ENCODE assay signal across 30 cellular contexts in the genomic region with DNA sequence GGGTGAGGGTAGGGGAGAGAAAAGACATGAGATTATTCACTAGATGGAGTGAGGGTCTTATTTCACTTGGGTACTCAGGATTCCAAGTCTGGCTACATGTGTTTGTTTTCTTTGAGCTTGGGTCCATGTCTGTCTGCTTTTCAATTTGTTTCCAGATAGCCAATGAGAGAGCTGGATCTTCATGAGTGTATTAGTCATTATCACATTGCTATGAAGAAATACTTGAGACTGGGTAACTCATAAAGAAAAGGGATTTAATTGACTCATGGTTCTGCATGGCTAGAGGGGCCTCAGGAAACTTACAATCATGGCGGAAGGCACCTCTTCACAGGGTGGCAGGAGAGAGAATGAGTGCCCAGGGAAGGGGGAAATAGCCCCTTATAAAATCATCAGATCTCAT.
DNase-seq lines count a peak whose midpoint lies in the region; ATAC-seq, FAIRE-seq and TF ChIP-seq lines count a peak whose summit lies in the region.
"Had no signal": no experiment of that assay in that cellular context is flagged by ENCODE, and none has a peak within 500 bp of the region (broad histone marks: within the 10 kb centered on the region; RNA-seq: fewer than 3 reads in every experiment).

No MANE protein-coding gene starts in this region.

- TF ChIP-seq RAD21 in K562 (CRISPR knock-in tag; conservative IDR thresholded peaks at IDR 0.05 in 1 of 2, IDR thresholded peaks at IDR 0.05 in 1 of 2), result no peak

- no peak overlapping the region for H3K4me3 Mint-ChIP-seq in MCF 10A (ENCODE audit: unreplicated experiment)
- no peak overlapping the region for H3K4me3 Mint-ChIP-seq in activated T-helper 1 cell treated with anti-CD3 and anti-CD28 coated beads, Interleukin-12 subunit alpha, Interleukin-12 subunit beta, Interleukin-2, Interleukin-4 antibody, amounts not matched to agents 30 ng/mL and 10 ng/mL and 1 ng/mL, durations not matched to agents 14 hours and 24 hours and 36 hours
- H3K4me3 Mint-ChIP-seq: activated CD8-positive, alpha-beta T cell treated with anti-CD3 and anti-CD28 coated beads, Interleukin-2, amount 10 ng/mL, durations not matched to agents 7 days and 5 days; activated naive CD8-positive, alpha-beta T cell; CD14-positive monocyte; effector memory CD8-positive, alpha-beta T cell; neural progenitor cell had no signal

- 100% methylated on average over 1 of the region's 1 CpG for WGBS in K562 (ENCODE audit: insufficient coverage, low coverage, missing lambda C conversion rate)

- TF ChIP-seq POLR2A in breast epithelium (IDR thresholded peaks at IDR 0.05) (no peak), K562 (conservative IDR thresholded peaks at IDR 0.05) (no peak)

- H3K9ac ChIP-seq in K562 (ENCODE audit: insufficient read depth in 1 of 2, low read depth in 2 of 2, low read length in 2 of 2), result no peak overlapping the region
- H3K9ac ChIP-seq: neural progenitor cell had no signal

- no peaks in the 10 kb centered on the region for H3K9me1 ChIP-seq in K562 (ENCODE audit: control insufficient read depth, insufficient read depth, low read length)

- H3K4me1 ChIP-seq in breast epithelium, result no peaks in the 10 kb centered on the region
- peaks cover 0 to 6% of the 10 kb centered on the region in 2 experiments; a peak in 2 of 5 replicates for H3K4me1 ChIP-seq in K562 (replicated peaks in 1 of 2; ENCODE audit: control insufficient read depth in 2 of 2, insufficient read depth in 2 of 2, low read length in 2 of 2)
- H3K4me1 ChIP-seq: left ventricle myocardium inferior, neural progenitor cell, upper lobe of left lung had no signal

- peak; percentile 30 for DNase-seq in MCF 10A (ENCODE audit: unreplicated experiment)
- DNase-seq in breast epithelium (ENCODE audit: low spot score in 2 of 2), result no peak
- no peak for DNase-seq in K562 (ENCODE audit: extremely low read depth in 1 of 4, low spot score in 3 of 4)
- peak; percentile 39 for DNase-seq in fibroblast of pulmonary artery (ENCODE audit: low read depth)
- DNase-seq in activated T-helper 1 cell treated with anti-CD3 and anti-CD28 coated beads, Interleukin-12 subunit alpha, Interleukin-12 subunit beta, Interleukin-2, Interleukin-4 antibody, amounts not matched to agents 30 ng/mL and 10 ng/mL and 1 ng/mL, durations not matched to agents 14 hours and 24 hours and 36 hours (ENCODE audit: low spot score), result no peak
- DNase-seq in islet precursor cell, result no peak
- DNase-seq in activated naive CD4-positive, alpha-beta T cell (lab: John Stamatoyannopoulos, UW), result no peak
- DNase-seq in SIG-M5 treated with dmso at 0.1 percent for 504 hours (lab: John Stamatoyannopoulos, UW; ENCODE audit: unreplicated experiment), result no peak
- DNase-seq: 8988T; activated CD4-positive, alpha-beta T cell treated with anti-CD3 and anti-CD28 coated beads for 4 hours; activated CD8-positive, alpha-beta T cell treated with anti-CD3 and anti-CD28 coated beads, Interleukin-2, amount 10 ng/mL, durations not matched to agents 7 days and 5 days; aorta; Calu3; effector memory CD8-positive, alpha-beta T cell; hypothalamus; left ventricle myocardium inferior; MG63; NCI-H2029; NCI-H2227 treated with DMSO at 0.1 percent for 48 hours; NCI-H526 treated with DMSO at 0.1 percent for 48 hours; pancreas; PC-9; Right ventricle myocardium superior; stimulated activated naive CD4-positive, alpha-beta T cell; T-helper 2 cell; upper lobe of left lung had no signal

- TF ChIP-seq CTCF in MCF 10A (IDR thresholded peaks at IDR 0.05; ENCODE audit: unreplicated experiment), result no peak
- TF ChIP-seq CTCF in breast epithelium (IDR thresholded peaks at IDR 0.05), result no peak
- TF ChIP-seq CTCF in K562 (IDR thresholded peaks at IDR 0.05 in 2 of 3, conservative IDR thresholded peaks at IDR 0.05 in 1 of 3; ENCODE audit: insufficient read depth in 2 of 3, low read depth in 1 of 3, low read length in 3 of 3), result no peak
- TF ChIP-seq CTCF in fibroblast of pulmonary artery (IDR thresholded peaks at IDR 0.05; ENCODE audit: low read length, missing control alignments), result no peak

- CTCF ChIA-PET in MCF 10A (lab: Yijun Ruan, JAX) (interaction anchor here (0.9 kb wide), 1 partner anchor 896 kb away, joined by 3 read pairs; no protein-coding TSS in a partner anchor), K562 (lab: Yijun Ruan, JAX; ENCODE audit: low intra/inter-chr PET ratio) (interaction anchor here (0.6 to 1.3 kb wide), 2 partner anchors 71 to 338 kb away, joined by 4 read pairs; no protein-coding TSS in a partner anchor)

- no peak overlapping the region for H3K27ac Mint-ChIP-seq in MCF 10A (ENCODE audit: low read depth, unreplicated experiment)
- H3K27ac Mint-ChIP-seq in activated T-helper 1 cell treated with anti-CD3 and anti-CD28 coated beads, Interleukin-12 subunit alpha, Interleukin-12 subunit beta, Interleukin-2, Interleukin-4 antibody, amounts not matched to agents 30 ng/mL and 10 ng/mL and 1 ng/mL, durations not matched to agents 14 hours and 24 hours and 36 hours, result no peak overlapping the region
- H3K27ac Mint-ChIP-seq: activated CD8-positive, alpha-beta T cell treated with anti-CD3 and anti-CD28 coated beads, Interleukin-2, amount 10 ng/mL, durations not matched to agents 7 days and 5 days; activated naive CD8-positive, alpha-beta T cell; effector memory CD8-positive, alpha-beta T cell; neural progenitor cell had no signal

- H3K4me3 ChIP-seq in breast epithelium (no peak overlapping the region), K562 (no peak overlapping the region), fibroblast of pulmonary artery (replicated peaks; ENCODE audit: low read depth, low read length) (no peak overlapping the region)
- H3K4me3 ChIP-seq: left ventricle myocardium inferior, MG63, neural progenitor cell, pancreas, PC-9, smooth muscle cell, upper lobe of left lung had no signal

- POLR2A ChIA-PET in MCF 10A (lab: Yijun Ruan, JAX) (no interaction called here), K562 (lab: Yijun Ruan, JAX) (interaction anchor here (0.6 to 1.2 kb wide), 4 partner anchors 94 to 559 kb away, joined by 3 read pairs; no protein-coding TSS in a partner anchor)

- no peak overlapping the region for H2AFZ ChIP-seq in K562 (ENCODE audit: low read depth, low read length)
- H2AFZ ChIP-seq: neural progenitor cell, PC-9 had no signal

- no peak overlapping the region for H3K4me2 ChIP-seq in K562 (ENCODE audit: insufficient read depth, low read length)
- H3K4me2 ChIP-seq: neural progenitor cell, PC-9, smooth muscle cell had no signal

- H3K9me3 ChIP-seq in breast epithelium (no peaks in the 10 kb centered on the region), K562 (replicated peaks; ENCODE audit: control insufficient read depth, insufficient read depth, low read depth, low read length) (no peaks in the 10 kb centered on the region)
- H3K9me3 ChIP-seq: left ventricle myocardium inferior, pancreas, upper lobe of left lung had no signal

- in situ Hi-C loops in K562 (cut with MboI), result loop anchor here (10.0 kb wide), 1 partner anchor 336 kb away; the partner anchor contains the start of gene PAPPA

- BruUV-seq in MCF 10A (replicated peaks; lab: Mats Ljungman, UMichigan), result no TSS peak
- BruUV-seq in K562 (replicated peaks; lab: Mats Ljungman, UMichigan), result no TSS peak

- no peaks in the 10 kb centered on the region for H3K27me3 Mint-ChIP-seq in MCF 10A (ENCODE audit: insufficient read depth, unreplicated experiment)
- no peaks in the 10 kb centered on the region for H3K27me3 Mint-ChIP-seq in activated T-helper 1 cell treated with anti-CD3 and anti-CD28 coated beads, Interleukin-12 subunit alpha, Interleukin-12 subunit beta, Interleukin-2, Interleukin-4 antibody, amounts not matched to agents 30 ng/mL and 10 ng/mL and 1 ng/mL, durations not matched to agents 14 hours and 24 hours and 36 hours (ENCODE audit: insufficient read depth)
- H3K27me3 Mint-ChIP-seq: activated naive CD8-positive, alpha-beta T cell; effector memory CD8-positive, alpha-beta T cell had no signal

- no peak for TF ChIP-seq EP300 in K562 (IDR thresholded peaks at IDR 0.05; ENCODE audit: low read length)

- no peaks in the 10 kb centered on the region for H3K36me3 Mint-ChIP-seq in MCF 10A (ENCODE audit: insufficient read depth, unreplicated experiment)
- H3K36me3 Mint-ChIP-seq in activated T-helper 1 cell treated with anti-CD3 and anti-CD28 coated beads, Interleukin-12 subunit alpha, Interleukin-12 subunit beta, Interleukin-2, Interleukin-4 antibody, amounts not matched to agents 30 ng/mL and 10 ng/mL and 1 ng/mL, durations not matched to agents 14 hours and 24 hours and 36 hours (ENCODE audit: low read depth), result no peaks in the 10 kb centered on the region
- H3K36me3 Mint-ChIP-seq: activated naive CD8-positive, alpha-beta T cell; CD14-positive monocyte had no signal

- ATAC-seq in K562, result no peak
- ATAC-seq: activated CD8-positive, alpha-beta T cell treated with anti-CD3 and anti-CD28 coated beads, Interleukin-2, amount 10 ng/mL, durations not matched to agents 7 days and 5 days; effector memory CD8-positive, alpha-beta T cell had no signal

- no peak overlapping the region for H3K27ac ChIP-seq in breast epithelium
- H3K27ac ChIP-seq in K562 (ENCODE audit: extremely low read depth, low read depth, low read length), result no peak overlapping the region
- H3K27ac ChIP-seq: left ventricle myocardium inferior, neural progenitor cell, pancreas, PC-9, upper lobe of left lung had no signal

- H3K27me3 ChIP-seq in breast epithelium, result no peaks in the 10 kb centered on the region
- H3K27me3 ChIP-seq in K562 (ENCODE audit: control insufficient read depth in 2 of 2, insufficient read depth in 2 of 2, low read length in 2 of 2), result no peaks in the 10 kb centered on the region
- H3K27me3 ChIP-seq: MG63, neural progenitor cell, pancreas, upper lobe of left lung had no signal

- H4K20me1 ChIP-seq in K562 (replicated peaks; ENCODE audit: control insufficient read depth, insufficient read depth, low read length), result no peaks in the 10 kb centered on the region

- intact Hi-C loops in MCF 10A (cut with micrococcal nuclease) (loop anchor here (10.0 kb wide), 1 partner anchor 796 kb away; no protein-coding TSS in a partner anchor), breast epithelium (cut with DNase I; ENCODE audit: low total_unique reads) (no loop called here), K562 (cut with micrococcal nuclease) (loop anchor here (2.0 to 10.0 kb wide), 4 partner anchors 68 to 898 kb away; no protein-coding TSS in a partner anchor)
- intact Hi-C loops in activated T-helper 1 cell treated with anti-CD3 and anti-CD28 coated beads, Interleukin-12 subunit alpha, Interleukin-12 subunit beta, Interleukin-2, Interleukin-4 antibody, amounts not matched to agents 30 ng/mL and 10 ng/mL and 1 ng/mL, durations not matched to agents 14 hours and 24 hours and 36 hours (cut with micrococcal nuclease), result no loop called here

- H3K79me2 ChIP-seq in K562 (ENCODE audit: control insufficient read depth, insufficient read depth, low read length), result no peaks in the 10 kb centered on the region

- no peaks in the 10 kb centered on the region for H3K4me1 Mint-ChIP-seq in MCF 10A (ENCODE audit: insufficient read depth, unreplicated experiment)
- no peaks in the 10 kb centered on the region for H3K4me1 Mint-ChIP-seq in activated T-helper 1 cell treated with anti-CD3 and anti-CD28 coated beads, Interleukin-12 subunit alpha, Interleukin-12 subunit beta, Interleukin-2, Interleukin-4 antibody, amounts not matched to agents 30 ng/mL and 10 ng/mL and 1 ng/mL, durations not matched to agents 14 hours and 24 hours and 36 hours (ENCODE audit: low read depth)
- H3K4me1 Mint-ChIP-seq: CD14-positive monocyte had no signal

- H3K9me3 Mint-ChIP-seq in MCF 10A (ENCODE audit: unreplicated experiment), result no peaks in the 10 kb centered on the region
- no peaks in the 10 kb centered on the region for H3K9me3 Mint-ChIP-seq in activated T-helper 1 cell treated with anti-CD3 and anti-CD28 coated beads, Interleukin-12 subunit alpha, Interleukin-12 subunit beta, Interleukin-2, Interleukin-4 antibody, amounts not matched to agents 30 ng/mL and 10 ng/mL and 1 ng/mL, durations not matched to agents 14 hours and 24 hours and 36 hours
- H3K9me3 Mint-ChIP-seq: effector memory CD8-positive, alpha-beta T cell had no signal

- no peak for FAIRE-seq in K562 (lab: Jason Lieb, UNC)
- FAIRE-seq: pancreas had no signal

- no peaks in the 10 kb centered on the region for H3K36me3 ChIP-seq in breast epithelium
- no peaks in the 10 kb centered on the region for H3K36me3 ChIP-seq in K562 (ENCODE audit: control insufficient read depth, insufficient read depth, low read length)
- H3K36me3 ChIP-seq: left ventricle myocardium inferior, MG63, neural progenitor cell, pancreas, upper lobe of left lung had no signal

Comparison
In these comparisons a context has a peak if more than half of its experiments do, and no peak if none do; other contexts are left out.
1. DNase-seq: peak in MCF 10A (single experiment) and fibroblast of pulmonary artery (single experiment); none in breast epithelium (0 of 2), K562 (0 of 4), activated T-helper 1 cell treated with anti-CD3 and anti-CD28 coated beads, Interleukin-12 subunit alpha, Interleukin-12 subunit beta, Interleukin-2, Interleukin-4 antibody, amounts not matched to agents 30 ng/mL and 10 ng/mL and 1 ng/mL, durations not matched to agents 14 hours and 24 hours and 36 hours (single experiment), islet precursor cell (single experiment), activated naive CD4-positive, alpha-beta T cell (0 of 4) and SIG-M5 treated with dmso at 0.1 percent for 504 hours (single experiment).
2. intact Hi-C loops: an anchor here in MCF 10A (10.0 kb wide) and K562 (2.0 to 10.0 kb wide); none called in breast epithelium and activated T-helper 1 cell treated with anti-CD3 and anti-CD28 coated beads, Interleukin-12 subunit alpha, Interleukin-12 subunit beta, Interleukin-2, Interleukin-4 antibody, amounts not matched to agents 30 ng/mL and 10 ng/mL and 1 ng/mL, durations not matched to agents 14 hours and 24 hours and 36 hours.